Comparison of ENCODE assay signal across 8 cellular contexts in genomic region chrX:154378799-154379568, GRCh38. TPM values are rescaled to one million over a fixed set of nuclear protein-coding genes. Genes with fewer than 3 reads are reported as not detected.
A peak's percentile ranks its signal among the peaks of the same experiment; 100 is the strongest.
DNase-seq lines count a peak whose midpoint lies in the region; ATAC-seq and TF ChIP-seq lines count a peak whose summit lies in the region.

Gene EMD, plus strand, starts transcription at chrX:154379295. Its CDS starts 190 bp downstream, at chrX:154379485.

- no peaks in the 10 kb centered on the region for H3K9me3 Mint-ChIP-seq in CD4-positive, alpha-beta T cell

- H3K9me3 ChIP-seq in CD4-positive, alpha-beta T cell (ENCODE audit: control insufficient read depth, low read length), result no peaks in the 10 kb centered on the region

- peaks cover 5% of the 10 kb centered on the region for H3K4me1 Mint-ChIP-seq in CD4-positive, alpha-beta T cell (ENCODE audit: low read depth)

- H3K36me3 Mint-ChIP-seq in CD4-positive, alpha-beta T cell (ENCODE audit: low read depth), result peaks cover 37% of the 10 kb centered on the region

- peak within 1 kb of the TSS; percentile 93 for H3K4me3 Mint-ChIP-seq in CD4-positive, alpha-beta T cell

- POLR2A ChIA-PET in CD4-positive, alpha-beta T cell (lab: Charles Lee), result interaction anchor here (0.7 to 1.8 kb wide), 11 partner anchors 9 to 412 kb away, joined by 3 to 23 read pairs (median 4); partner anchors contain the start of genes DNASE1L1, HCFC1 and RPL10

- intact Hi-C loops in CD4-positive, alpha-beta T cell (cut with DNase I, micrococcal nuclease), result loop anchor here in 1 of 2 experiments (10.0 kb wide), 1 partner anchor 364 kb away; the partner anchor contains the start of gene IRAK1

- H3K27ac Mint-ChIP-seq in CD4-positive, alpha-beta T cell, result peak within 1 kb of the TSS; percentile 94

- peak within 1 kb of the TSS; percentile 92 for H3K27ac ChIP-seq in CD4-positive, alpha-beta T cell (ENCODE audit: low read depth, low read length)

- peak; percentile 90 to 97 (median 94) for DNase-seq in CD4-positive, alpha-beta T cell
- DNase-seq in HPDE6-E6E7 (ENCODE audit: extremely low spot score), result peak; percentile 91
- DNase-seq in NK-92 (lab: John Stamatoyannopoulos, UW; ENCODE audit: unreplicated experiment), result peak; percentile 83
- peak; percentile 94 for DNase-seq in activated CD8-positive, alpha-beta memory T cell treated with anti-CD3 and anti-CD28 coated beads for 24 hours
- DNase-seq in effector CD4-positive, alpha-beta T cell, result peak; percentile 93
- peak; percentile 98 for DNase-seq in lung microvascular endothelial cell (ENCODE audit: low read depth in 2 of 2)
- peak; percentile 86 to 94 (median 88) for DNase-seq in stimulated activated CD4-positive, alpha-beta T cell treated with anti-CD3 and anti-CD28 coated beads, TNF-alpha, amount 100 ng/mL, for 48 hours (ENCODE audit: low read depth in 3 of 3)

- no peaks in the 10 kb centered on the region for H3K27me3 ChIP-seq in CD4-positive, alpha-beta T cell (ENCODE audit: control insufficient read depth, insufficient read depth, low read length)

- CTCF ChIA-PET in CD4-positive, alpha-beta T cell (lab: Charles Lee), result no interaction called here

- H3K27me3 Mint-ChIP-seq in CD4-positive, alpha-beta T cell, result no peaks in the 10 kb centered on the region

- peak; percentile 78 for ATAC-seq in CD4-positive, alpha-beta T cell (ENCODE audit: poor library complexity)
- peak; percentile 73 for ATAC-seq in GM19463 (IDR thresholded peaks at IDR 0.05; ENCODE audit: unreplicated experiment)

- no peak for TF ChIP-seq CTCF in CD4-positive, alpha-beta T cell (IDR thresholded peaks at IDR 0.05)

RNA-seq across cellular contexts. Expression of gene EMD, which starts in this region (rescaled TPM):
- total RNA-seq in CD4-positive, alpha-beta T cell, result 100 to 1,000 TPM; 164 to 178 TPM
- 14.5 and 18.1 TPM in 2 replicates for total RNA-seq in lung microvascular endothelial cell

Comparison
In these comparisons a context has a peak if more than half of its experiments do, and no peak if none do; other contexts are left out.
1. Peak in every context shown above with its lines: DNase-seq, ATAC-seq and H3K27ac ChIP-seq.